ENCODE assay signal across 11 cellular contexts in genomic region chr1:199161319-199161680, GRCh38.
"Had no signal": no experiment of that assay in that cellular context is flagged by ENCODE, and none has a peak within 500 bp of the region (broad histone marks: within the 10 kb centered on the region; RNA-seq: fewer than 3 reads in every experiment).

No MANE protein-coding gene starts in this region.

- H3K36me3 Mint-ChIP-seq: type B pancreatic cell had no signal

- H3K4me3 Mint-ChIP-seq: activated T-cell treated with anti-CD3 and anti-CD28 coated beads, Interleukin-2, amount 50 U/mL, for 4 hours; type B pancreatic cell had no signal

- H3K36me3 ChIP-seq: colonic mucosa, suprapubic skin had no signal

- H3K27ac ChIP-seq: colonic mucosa, foreskin keratinocyte, suprapubic skin had no signal

- H3K27ac Mint-ChIP-seq: type B pancreatic cell had no signal

- DNase-seq: activated gamma-delta T cell; activated T-cell treated with anti-CD3 and anti-CD28 coated beads, Interleukin-2, amount 50 U/mL, for 4 hours; colonic mucosa; effector CD4-positive, alpha-beta T cell; foreskin keratinocyte; head of caudate nucleus; naive thymus-derived CD4-positive, alpha-beta T cell; nucleus accumbens; stimulated activated CD4-positive, alpha-beta T cell treated with anti-CD3 and anti-CD28 coated beads, Interleukin-2, amount 100 ng/mL, for 48 hours had no signal

- ATAC-seq: foreskin keratinocyte; naive thymus-derived CD4-positive, alpha-beta T cell had no signal

- H3K4me3 ChIP-seq: colonic mucosa, suprapubic skin had no signal

- H3K27me3 Mint-ChIP-seq: type B pancreatic cell had no signal

- H3K4me1 ChIP-seq: colonic mucosa, foreskin keratinocyte, suprapubic skin had no signal

- H3K9me3 Mint-ChIP-seq: activated T-cell treated with anti-CD3 and anti-CD28 coated beads, Interleukin-2, amount 50 U/mL, for 4 hours; type B pancreatic cell had no signal

- H3K9me3 ChIP-seq: colonic mucosa, suprapubic skin had no signal

- H3K27me3 ChIP-seq: colonic mucosa, foreskin keratinocyte, suprapubic skin had no signal
